In the genomic region with DNA sequence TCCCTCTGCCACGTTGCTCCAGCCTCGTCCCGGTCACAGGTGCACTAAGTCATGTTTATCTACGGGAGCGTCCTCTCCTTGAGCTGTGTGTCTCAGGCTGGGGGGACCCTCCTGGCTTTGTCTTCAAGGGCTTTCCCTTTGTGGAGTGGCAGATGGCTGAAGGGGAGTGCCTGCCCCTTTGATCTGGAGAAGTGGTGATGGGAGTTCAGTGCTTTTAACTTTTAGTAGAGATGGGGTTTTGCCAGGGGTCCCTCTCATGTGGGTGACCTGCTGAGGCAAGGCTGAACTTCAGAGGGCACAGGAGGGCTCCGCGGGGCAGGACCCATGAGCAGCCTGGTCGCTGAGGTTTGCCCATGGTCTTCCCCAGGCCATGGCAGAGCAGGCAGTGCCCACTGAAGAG, we compare ENCODE assay signal across 15 cellular contexts.
DNase-seq lines count a peak whose midpoint lies in the region; ATAC-seq and TF ChIP-seq lines count a peak whose summit lies in the region.
"Had no signal": no experiment of that assay in that cellular context is flagged by ENCODE, and none has a peak within 500 bp of the region (broad histone marks: within the 10 kb centered on the region; RNA-seq: fewer than 3 reads in every experiment).

No MANE protein-coding gene starts in this region.

- H3K4me1 ChIP-seq in neural progenitor cell = no peaks in the 10 kb centered on the region

- ATAC-seq in Right ventricle myocardium inferior (no peak), left lobe of liver (no peak)

- peak; percentile 46 for DNase-seq in Right ventricle myocardium inferior (ENCODE audit: missing footprints)
- no peak for DNase-seq in cardiac septum (ENCODE audit: low spot score)
- peak; percentile 81 to 86 for DNase-seq in NCI-H524 (lab: John Stamatoyannopoulos, UW)
- no peak for DNase-seq in neural progenitor cell (ENCODE audit: low spot score)
- no peak for DNase-seq in GM13977 (ENCODE audit: low spot score)
- no peak for DNase-seq in activated gamma-delta T cell treated with Interleukin-2 at 50 U/mL for 16 hours
- DNase-seq in left lobe of liver (ENCODE audit: low spot score) = no peak
- DNase-seq: ACHN; Calu3; CD4-positive, CD25-positive, alpha-beta regulatory T cell; DMS 273 treated with DMSO at 0.1 percent for 48 hours; HCEC 1CT; HFFc6; IMR-90 had no signal

- H3K27ac ChIP-seq in neural progenitor cell = no peak overlapping the region
- H3K27ac ChIP-seq: BLaER1 treated with 17β-estradiol and CSF1 and Interleukin-3, amounts not matched to agents 10 nM and 100 nM had no signal

- H4K20me1 ChIP-seq in neural progenitor cell (ENCODE audit: low read depth) = no peaks in the 10 kb centered on the region
- H4K20me1 ChIP-seq: BLaER1 treated with 17β-estradiol and CSF1 and Interleukin-3, amounts not matched to agents 10 nM and 100 nM had no signal

- H3K4me2 ChIP-seq in neural progenitor cell = no peak overlapping the region
- H3K4me2 ChIP-seq: BLaER1 treated with 17β-estradiol and CSF1 and Interleukin-3, amounts not matched to agents 10 nM and 100 nM had no signal

- H3K4me3 ChIP-seq in neural progenitor cell = no peak overlapping the region
- H3K4me3 ChIP-seq: BLaER1 treated with 17β-estradiol and CSF1 and Interleukin-3, amounts not matched to agents 10 nM and 100 nM had no signal

- TF ChIP-seq CTCF in neural progenitor cell (IDR thresholded peaks at IDR 0.05) (no peak), GM13977 (IDR thresholded peaks at IDR 0.05; ENCODE audit: extremely low read depth, insufficient read depth, missing control alignments) (no peak)

- no peaks in the 10 kb centered on the region for H3K9me3 ChIP-seq in neural progenitor cell (ENCODE audit: low read depth)
- H3K9me3 ChIP-seq: BLaER1 treated with 17β-estradiol and CSF1 and Interleukin-3, amounts not matched to agents 10 nM and 100 nM had no signal

- no peaks in the 10 kb centered on the region for H3K36me3 ChIP-seq in neural progenitor cell

- no peak overlapping the region for H2AFZ ChIP-seq in neural progenitor cell (replicated peaks)

- peaks cover 10% of the 10 kb centered on the region for H3K27me3 Mint-ChIP-seq in neural progenitor cell (ENCODE audit: insufficient read depth, low read depth)
- H3K27me3 Mint-ChIP-seq: CD4-positive, CD25-positive, alpha-beta regulatory T cell had no signal

- H3K79me2 ChIP-seq in neural progenitor cell (ENCODE audit: low read depth) = no peaks in the 10 kb centered on the region

- H3K27ac Mint-ChIP-seq in neural progenitor cell = peak overlapping the region; percentile 83
- H3K27ac Mint-ChIP-seq: HFFc6 had no signal

- H3K27me3 ChIP-seq in neural progenitor cell = no peaks in the 10 kb centered on the region
- H3K27me3 ChIP-seq: BLaER1 treated with 17β-estradiol and CSF1 and Interleukin-3, amounts not matched to agents 10 nM and 100 nM had no signal

- H3K9ac ChIP-seq in neural progenitor cell = no peak overlapping the region
- H3K9ac ChIP-seq: BLaER1 treated with 17β-estradiol and CSF1 and Interleukin-3, amounts not matched to agents 10 nM and 100 nM had no signal

- H3F3A ChIP-seq in neural progenitor cell (ENCODE audit: low read depth) = no peaks in the 10 kb centered on the region

- peaks cover 25% of the 10 kb centered on the region for H3K36me3 Mint-ChIP-seq in neural progenitor cell
- H3K36me3 Mint-ChIP-seq: CD4-positive, CD25-positive, alpha-beta regulatory T cell had no signal

- H3K9me3 Mint-ChIP-seq in neural progenitor cell = no peaks in the 10 kb centered on the region
- H3K9me3 Mint-ChIP-seq: CD4-positive, CD25-positive, alpha-beta regulatory T cell; HFFc6 had no signal

- intact Hi-C loops in Right ventricle myocardium inferior (cut with DNase I) = no loop called here
- intact Hi-C loops in cardiac septum (cut with DNase I) = no loop called here

- no peaks in the 10 kb centered on the region for H3K4me1 Mint-ChIP-seq in neural progenitor cell
- H3K4me1 Mint-ChIP-seq: CD4-positive, CD25-positive, alpha-beta regulatory T cell had no signal

- H3K4me3 Mint-ChIP-seq in neural progenitor cell = no peak overlapping the region
- H3K4me3 Mint-ChIP-seq: CD4-positive, CD25-positive, alpha-beta regulatory T cell; HFFc6 had no signal

- in situ Hi-C loops in GM13977 (cut with MboI; ENCODE audit: low pct_unique_long_range_greater_than_20kb, low sequenced_read_pairs, unreplicated experiment) = no loop called here

Comparison
In these comparisons a context has a peak if more than half of its experiments do, and no peak if none do; other contexts are left out.
1. DNase-seq: peak in Right ventricle myocardium inferior (single experiment) and NCI-H524 (2 of 2); none in cardiac septum (single experiment), neural progenitor cell (single experiment), GM13977 (single experiment), activated gamma-delta T cell treated with Interleukin-2 at 50 U/mL for 16 hours (single experiment) and left lobe of liver (single experiment).